In genomic region chr20:62874745-62875344, GRCh38 we compare ENCODE assay signal across 10 cellular contexts. TPM values are rescaled to one million over a fixed set of nuclear protein-coding genes. Genes with fewer than 3 reads are reported as not detected.
A peak's percentile ranks its signal among the peaks of the same experiment; 100 is the strongest.
DNase-seq lines count a peak whose midpoint lies in the region; ATAC-seq and TF ChIP-seq lines count a peak whose summit lies in the region.
"Had no signal": no experiment of that assay in that cellular context is flagged by ENCODE, and none has a peak within 500 bp of the region (broad histone marks: within the 10 kb centered on the region; RNA-seq: fewer than 3 reads in every experiment).

No MANE protein-coding gene starts in this region.

- TF ChIP-seq CTCF in CD4-positive, alpha-beta T cell (IDR thresholded peaks at IDR 0.05): no peak
- TF ChIP-seq CTCF in HCT116 (IDR thresholded peaks at IDR 0.05 in 2 of 3, conservative IDR thresholded peaks at IDR 0.05 in 1 of 3; ENCODE audit: borderline replicate concordance in 1 of 3, insufficient read depth in 1 of 3, low read depth in 2 of 3, low read length in 2 of 3): no peak

- no peak for TF ChIP-seq POLR2A in HCT116 (IDR thresholded peaks at IDR 0.05; ENCODE audit: borderline replicate concordance, extremely low read depth, insufficient read depth, insufficient read length)

- peak overlapping the region; percentile 66 for H3K9ac ChIP-seq in HCT116 (ENCODE audit: low read length)

- ATAC-seq in CD4-positive, alpha-beta T cell (ENCODE audit: poor library complexity): no peak
- ATAC-seq in HCT116: peak; percentile 24; the same call in 1 of the 2 replicates
- no peak for ATAC-seq in GM18870 (IDR thresholded peaks at IDR 0.05; ENCODE audit: unreplicated experiment)

- BruUV-seq in HCT116 (replicated peaks; lab: Mats Ljungman, UMichigan): TSS peak; percentile 99

- H3K4me1 Mint-ChIP-seq in CD4-positive, alpha-beta T cell (ENCODE audit: low read depth): peaks cover 28% of the 10 kb centered on the region

- WGBS in mesodermal cell (ENCODE audit: insufficient coverage in 2 of 2), 2 experiments: 88 to 94% methylated on average over 7 to 11 of the region's 20 CpGs

- POLR2A ChIA-PET in CD4-positive, alpha-beta T cell (lab: Charles Lee): interaction anchor here (1.1 to 3.0 kb wide), 2 partner anchors 13 to 16 kb away, joined by 3 to 16 read pairs; no protein-coding TSS in a partner anchor
- POLR2A ChIA-PET in HCT116 (lab: Charles Lee): interaction anchor here (0.7 to 1.9 kb wide), 8 partner anchors 11 to 134 kb away, joined by 3 to 6 read pairs (median 4); partner anchors contain the start of gene TCFL5

- no peaks in the 10 kb centered on the region for H3K79me2 ChIP-seq in HCT116 (ENCODE audit: insufficient read depth, low read length)

- no peaks in the 10 kb centered on the region for H3K27me3 ChIP-seq in CD4-positive, alpha-beta T cell (ENCODE audit: control insufficient read depth, insufficient read depth, low read length)
- H3K27me3 ChIP-seq in HCT116 (ENCODE audit: insufficient read depth, low read length): no peaks in the 10 kb centered on the region

- H3K4me2 ChIP-seq in HCT116 (ENCODE audit: low read length): peak overlapping the region; percentile 80

- no peak overlapping the region for H3K27ac ChIP-seq in CD4-positive, alpha-beta T cell (ENCODE audit: low read depth, low read length)
- H3K27ac ChIP-seq in HCT116 (ENCODE audit: low read depth, low read length) (peak overlapping the region; percentile 85), mesodermal cell (ENCODE audit: low read depth, low read length, severe bottlenecking) (peak overlapping the region; percentile 64)

- CTCF ChIA-PET in CD4-positive, alpha-beta T cell (lab: Charles Lee): interaction anchor here (1.4 kb wide), 1 partner anchor 26 kb away, joined by 3 read pairs; no protein-coding TSS in a partner anchor
- CTCF ChIA-PET in HCT116 (lab: Charles Lee): interaction anchor here (0.7 to 2.3 kb wide), 9 partner anchors 7 to 97 kb away, joined by 3 to 10 read pairs (median 4); partner anchors contain the start of gene TCFL5

- H4K20me1 ChIP-seq in HCT116 (ENCODE audit: insufficient read depth): no peaks in the 10 kb centered on the region

- H2AFZ ChIP-seq in HCT116 (ENCODE audit: low read depth, low read length, poor library complexity, severe bottlenecking): no peak overlapping the region

- no peaks in the 10 kb centered on the region for H3K27me3 Mint-ChIP-seq in CD4-positive, alpha-beta T cell

- RAD21 ChIA-PET in HCT116 (lab: Charles Lee; ENCODE audit: low non-redundant PET in 1 of 2, low total read pairs in 2 of 2, uncharacterized antibody in 2 of 2, unreplicated experiment in 2 of 2): no interaction called here

- H3K9me3 Mint-ChIP-seq in CD4-positive, alpha-beta T cell: no peaks in the 10 kb centered on the region

- intact Hi-C loops in CD4-positive, alpha-beta T cell (cut with DNase I, micrococcal nuclease): no loop called here
- intact Hi-C loops in HCT116 (cut with micrococcal nuclease): loop anchor here (1.0 kb wide), 1 partner anchor 129 kb away; no protein-coding TSS in a partner anchor

- peaks cover 7% of the 10 kb centered on the region for H3K36me3 Mint-ChIP-seq in CD4-positive, alpha-beta T cell (ENCODE audit: low read depth)

- H3K9me2 ChIP-seq in HCT116 (ENCODE audit: insufficient read depth): no peaks in the 10 kb centered on the region

- TF ChIP-seq RAD21 in HCT116 (IDR thresholded peaks at IDR 0.05; ENCODE audit: low read depth): no peak

- H3K4me3 ChIP-seq in HCT116 (replicated peaks in 1 of 2; ENCODE audit: low read depth in 1 of 2, low read length in 2 of 2): peak overlapping the region; percentile 27 to 45
- H3K4me3 ChIP-seq in mesodermal cell (ENCODE audit: extremely low read depth, insufficient read depth, low read length, poor library complexity, severe bottlenecking): no peak overlapping the region
- H3K4me3 ChIP-seq: lung had no signal

- H3K4me1 ChIP-seq in HCT116 (ENCODE audit: control insufficient read depth in 1 of 2, insufficient read depth in 2 of 2, low read length in 2 of 2) (peaks cover 13 to 26% of the 10 kb centered on the region in 2 experiments), mesodermal cell (ENCODE audit: control insufficient read depth, insufficient read depth, low read length, poor library complexity, severe bottlenecking) (peaks cover 20% of the 10 kb centered on the region)

- H3K27ac Mint-ChIP-seq in CD4-positive, alpha-beta T cell: peak overlapping the region; percentile 58

- no peak overlapping the region for H3K4me3 Mint-ChIP-seq in CD4-positive, alpha-beta T cell

- no peak for DNase-seq in CD4-positive, alpha-beta T cell
- no peak for DNase-seq in HCT116 (ENCODE audit: low read depth, low spot score)
- peak; percentile 66 for DNase-seq in SW480 (ENCODE audit: low spot score)
- DNase-seq in kidney glomerular epithelial cell (lab: John Stamatoyannopoulos, UW): no peak
- DNase-seq in superior temporal gyrus (ENCODE audit: extremely low spot score): no peak
- no peak for DNase-seq in cerebellar nuclear complex (lab: John Stamatoyannopoulos, UW)
- DNase-seq: activated gamma-delta T cell treated with Interleukin-2 at 50 U/mL for 16 hours had no signal

- H3K36me3 ChIP-seq in HCT116 (ENCODE audit: control insufficient read depth in 1 of 2, insufficient read depth in 2 of 2, low read length in 2 of 2) (no peaks in the 10 kb centered on the region), mesodermal cell (ENCODE audit: control insufficient read depth, insufficient read depth, low read length) (no peaks in the 10 kb centered on the region)

- H3K9me3 ChIP-seq in CD4-positive, alpha-beta T cell (ENCODE audit: control insufficient read depth, low read length): no peaks in the 10 kb centered on the region
- H3K9me3 ChIP-seq in HCT116 (ENCODE audit: control insufficient read depth in 1 of 2, insufficient read depth in 1 of 2, low read depth in 1 of 2, low read length in 2 of 2) (no peaks in the 10 kb centered on the region; a peak in 1 of 4 replicates), mesodermal cell (ENCODE audit: control insufficient read depth, low read length) (no peaks in the 10 kb centered on the region)

TF ChIP-seq in HCT116, 20 proteins besides CTCF, POLR2A, EP300 and RAD21:
- TF ChIP-seq REST (IDR thresholded peaks at IDR 0.05; ENCODE audit: low read depth) (no peak), CBX3 (IDR thresholded peaks at IDR 0.05; ENCODE audit: low read depth) (no peak), ZFX (IDR thresholded peaks at IDR 0.05) (peak; percentile 23; the same call in 1 of the 2 replicates), SRF (IDR thresholded peaks at IDR 0.05; ENCODE audit: low read depth) (no peak)

RNA-seq across cellular contexts. Expression of gene TCFL5, which starts 13.2 kb away (rescaled TPM):
- total RNA-seq in CD4-positive, alpha-beta T cell: 1 to 10 TPM; 5.9 to 6.3 TPM
- 20.4 TPM for total RNA-seq in HCT116 (2021; ENCODE audit: unreplicated experiment)
- 8.9 and 10.9 TPM in 2 replicates for polyA plus RNA-seq in HCT116 (2012)
- 15.6 TPM for polyA plus RNA-seq in mesodermal cell (2013, experiment 1 of 2)
- 14.9 TPM for polyA plus RNA-seq in mesodermal cell (2013, experiment 2 of 2)

RNA-seq across cellular contexts. Expression of gene DIDO1, which starts 51.5 kb away (rescaled TPM):
- total RNA-seq in CD4-positive, alpha-beta T cell: 10 to 100 TPM; 51.9 to 54.3 TPM
- 41.4 TPM for total RNA-seq in HCT116 (2021; ENCODE audit: unreplicated experiment)
- polyA plus RNA-seq in HCT116 (2012): 18.9 and 21.9 TPM in 2 replicates
- 26.9 TPM for polyA plus RNA-seq in mesodermal cell (2013, experiment 1 of 2)
- 24.4 TPM for polyA plus RNA-seq in mesodermal cell (2013, experiment 2 of 2)

RNA-seq across cellular contexts. Expression of gene COL9A3, which starts 58.0 kb away (rescaled TPM):
- total RNA-seq in CD4-positive, alpha-beta T cell: not detected
- 29.7 TPM for total RNA-seq in HCT116 (2021; ENCODE audit: unreplicated experiment)
- 15.9 and 20.7 TPM in 2 replicates for polyA plus RNA-seq in HCT116 (2012)
- polyA plus RNA-seq in mesodermal cell (2013, experiment 1 of 2): 118 TPM
- 97.0 TPM for polyA plus RNA-seq in mesodermal cell (2013, experiment 2 of 2)

Comparison
In these comparisons a context has a peak if more than half of its experiments do, and no peak if none do; other contexts are left out.
1. RNA of gene COL9A3, which starts 58.0 kb away (total RNA-seq): 29.7 TPM in HCT116 (single experiment); not detected in CD4-positive, alpha-beta T cell; every median in the first group is over 10 times any median in the second.